8 cellular contexts compared by ENCODE assay signal in genomic region chr19:12666305-12667048, GRCh38. TPM values are rescaled to one million over a fixed set of nuclear protein-coding genes. Genes with fewer than 3 reads are reported as not detected.
DNase-seq lines count a peak whose midpoint lies in the region; ATAC-seq and TF ChIP-seq lines count a peak whose summit lies in the region.

MAN2B1 (minus strand) TSS chr19:12666742; CDS start chr19:12666701, 41 bp downstream.
WDR83 (plus strand) TSS chr19:12666807; CDS start chr19:12669791, 2,984 bp downstream.

- H2AFZ ChIP-seq in neural progenitor cell (replicated peaks) = peak within 1 kb of the TSS; percentile 11

- peak within 1 kb of the TSS; percentile 87 for H3K9ac ChIP-seq in BLaER1
- peak within 1 kb of the TSS; percentile 75 for H3K9ac ChIP-seq in neural progenitor cell
- H3K9ac ChIP-seq in stomach smooth muscle (ENCODE audit: low read length in 2 of 2) = peak within 1 kb of the TSS; percentile 89 to 90

- H3K4me1 ChIP-seq in BLaER1 (peaks cover 52% of the 10 kb centered on the region), SJCRH30 (no peaks in the 10 kb centered on the region; the same call in 1 of the 2 replicates), foreskin keratinocyte (no peaks in the 10 kb centered on the region), neural progenitor cell (peaks cover 7% of the 10 kb centered on the region), stomach smooth muscle (ENCODE audit: control insufficient read depth, insufficient read depth, low read length) (peaks cover 41% of the 10 kb centered on the region)

- peaks cover 30% of the 10 kb centered on the region for H3K4me1 Mint-ChIP-seq in neural progenitor cell

- peak within 1 kb of the TSS; percentile 76 for H3K27ac ChIP-seq in BLaER1
- peak within 1 kb of the TSS; percentile 17; the same call in 1 of the 2 replicates for H3K27ac ChIP-seq in SJCRH30
- peak within 1 kb of the TSS; percentile 70 for H3K27ac ChIP-seq in foreskin keratinocyte
- H3K27ac ChIP-seq in neural progenitor cell = no peak within 1 kb of the TSS
- H3K27ac ChIP-seq in stomach smooth muscle (ENCODE audit: low read length) = peak within 1 kb of the TSS; percentile 64

- peaks cover 9% of the 10 kb centered on the region for H3K27me3 Mint-ChIP-seq in neural progenitor cell (ENCODE audit: insufficient read depth, low read depth)

- peaks cover 25% of the 10 kb centered on the region for H3F3A ChIP-seq in neural progenitor cell (ENCODE audit: low read depth)

- H3K4me3 Mint-ChIP-seq in neural progenitor cell = peak within 1 kb of the TSS; percentile 97

- peaks cover 5% of the 10 kb centered on the region for H3K36me3 Mint-ChIP-seq in neural progenitor cell

- peak within 1 kb of the TSS; percentile 90 for H3K4me3 ChIP-seq in BLaER1
- peak within 1 kb of the TSS; percentile 86 for H3K4me3 ChIP-seq in SJCRH30
- peak within 1 kb of the TSS; percentile 87 for H3K4me3 ChIP-seq in neural progenitor cell
- peak within 1 kb of the TSS; percentile 94 to 97 for H3K4me3 ChIP-seq in stomach smooth muscle (ENCODE audit: low read length in 2 of 2)

- H3K36me3 ChIP-seq in BLaER1 (peaks cover 36% of the 10 kb centered on the region), SJCRH30 (peaks cover 20% of the 10 kb centered on the region), neural progenitor cell (no peaks in the 10 kb centered on the region), stomach smooth muscle (ENCODE audit: control insufficient read depth in 2 of 2, insufficient read depth in 2 of 2, low read length in 2 of 2) (peaks cover 5 to 13% of the 10 kb centered on the region in 2 donors)

- H3K9me3 ChIP-seq in BLaER1 (no peaks in the 10 kb centered on the region), SJCRH30 (replicated peaks) (no peaks in the 10 kb centered on the region), neural progenitor cell (ENCODE audit: low read depth) (no peaks in the 10 kb centered on the region), stomach smooth muscle (ENCODE audit: control insufficient read depth in 2 of 2, low read length in 2 of 2) (no peaks in the 10 kb centered on the region)

- ATAC-seq in GM19455 (IDR thresholded peaks at IDR 0.05; ENCODE audit: unreplicated experiment) = peak; percentile 58
- peak; percentile 71 for ATAC-seq in foreskin keratinocyte

- no peaks in the 10 kb centered on the region for H3K9me3 Mint-ChIP-seq in neural progenitor cell

- H3K27me3 ChIP-seq in BLaER1 (no peaks in the 10 kb centered on the region), SJCRH30 (no peaks in the 10 kb centered on the region), foreskin keratinocyte (no peaks in the 10 kb centered on the region), neural progenitor cell (no peaks in the 10 kb centered on the region), stomach smooth muscle (ENCODE audit: control insufficient read depth in 1 of 2, insufficient read depth in 2 of 2, low read length in 2 of 2) (no peaks in the 10 kb centered on the region)

- H3K4me2 ChIP-seq in BLaER1 (peak within 1 kb of the TSS; percentile 88), neural progenitor cell (peak within 1 kb of the TSS; percentile 87)

- peaks cover 43% of the 10 kb centered on the region for H3K79me2 ChIP-seq in neural progenitor cell (ENCODE audit: low read depth)

- TF ChIP-seq CTCF in foreskin keratinocyte (conservative IDR thresholded peaks at IDR 0.05) = no peak
- TF ChIP-seq CTCF in neural progenitor cell (IDR thresholded peaks at IDR 0.05) = no peak

- H3K27ac Mint-ChIP-seq in neural progenitor cell = peak within 1 kb of the TSS; percentile 66

- DNase-seq in Kasumi-1 (lab: John Stamatoyannopoulos, UW) (peak; percentile 71), SJCRH30 (peak; percentile 85 to 93), activated gamma-delta T cell (lab: John Stamatoyannopoulos, UW) (peak; percentile 77), foreskin keratinocyte (peak in 1 of 2 donors; percentile 46), neural progenitor cell (ENCODE audit: low spot score) (peak; percentile 94)

- H4K20me1 ChIP-seq in BLaER1 (peaks cover 6% of the 10 kb centered on the region; the same call in 1 of the 2 replicates), neural progenitor cell (ENCODE audit: low read depth) (no peaks in the 10 kb centered on the region)

RNA-seq across cellular contexts. Expression of gene MAN2B1, which starts in this region (rescaled TPM):
- 31.4 and 34.6 TPM in 2 replicates for total RNA-seq in SJCRH30 (2014; rRNA removed; shearing (Covaris generic))
- total RNA-seq in foreskin keratinocyte = 35.9 and 38.4 TPM in 2 replicates
- 42.6 and 43.3 TPM in 2 replicates for polyA plus RNA-seq in foreskin keratinocyte
- 35.8 and 73.6 TPM in 2 replicates for total RNA-seq in neural progenitor cell (ENCODE audit: low replicate concordance)

RNA-seq across cellular contexts. Expression of gene WDR83, which starts in this region (rescaled TPM):
- 11.4 and 11.9 TPM in 2 replicates for total RNA-seq in SJCRH30 (2014; rRNA removed; shearing (Covaris generic))
- total RNA-seq in foreskin keratinocyte (9.1 and 11.5 TPM in 2 replicates), neural progenitor cell (ENCODE audit: low replicate concordance) (11.0 and 15.9 TPM in 2 replicates)
- 14.1 and 15.1 TPM in 2 replicates for polyA plus RNA-seq in foreskin keratinocyte
